In the genomic region with DNA sequence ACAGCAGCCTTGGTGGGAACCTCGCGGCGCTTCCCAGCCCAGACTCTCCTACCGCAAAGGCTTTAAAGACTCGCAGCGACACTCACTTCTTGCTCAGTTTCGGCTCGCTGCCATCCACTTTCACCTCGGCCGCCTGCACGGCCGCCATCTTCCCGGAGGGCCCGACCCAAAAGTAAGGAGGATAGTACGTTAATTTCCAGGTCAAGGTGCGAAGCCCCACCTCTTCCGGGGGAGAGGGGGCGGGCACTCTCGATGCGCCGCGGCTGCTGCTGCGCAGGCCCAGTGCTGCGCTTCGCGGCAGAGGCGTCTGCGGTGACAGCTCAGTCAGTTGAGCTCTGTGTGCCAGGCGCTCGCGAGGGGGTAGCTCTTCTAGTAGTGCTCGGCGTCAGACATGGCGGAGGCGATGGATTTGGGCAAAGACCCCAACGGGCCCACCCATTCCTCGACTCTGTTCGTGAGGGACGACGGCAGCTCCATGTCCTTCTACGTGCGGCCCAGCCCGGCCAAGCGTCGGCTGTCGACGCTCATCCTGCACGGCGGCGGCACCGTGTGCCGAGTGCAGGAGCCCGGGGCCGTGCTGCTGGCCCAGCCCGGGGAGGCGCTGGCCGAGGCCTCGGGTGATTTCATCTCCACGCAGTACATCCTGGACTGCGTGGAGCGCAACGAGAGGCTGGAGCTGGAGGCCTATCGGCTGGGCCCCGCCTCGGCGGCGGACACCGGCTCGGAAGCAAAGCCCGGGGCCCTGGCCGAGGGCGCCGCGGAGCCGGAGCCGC, we compare ENCODE assay signal across 8 cellular contexts.
DNase-seq lines count a peak whose midpoint lies in the region; ATAC-seq lines count a peak whose summit lies in the region.

KARS1 (minus strand) TSS at position 174 of the 773 bp plus-strand sequence; CDS start at position 148, 26 bp downstream.
A gene with protein sequence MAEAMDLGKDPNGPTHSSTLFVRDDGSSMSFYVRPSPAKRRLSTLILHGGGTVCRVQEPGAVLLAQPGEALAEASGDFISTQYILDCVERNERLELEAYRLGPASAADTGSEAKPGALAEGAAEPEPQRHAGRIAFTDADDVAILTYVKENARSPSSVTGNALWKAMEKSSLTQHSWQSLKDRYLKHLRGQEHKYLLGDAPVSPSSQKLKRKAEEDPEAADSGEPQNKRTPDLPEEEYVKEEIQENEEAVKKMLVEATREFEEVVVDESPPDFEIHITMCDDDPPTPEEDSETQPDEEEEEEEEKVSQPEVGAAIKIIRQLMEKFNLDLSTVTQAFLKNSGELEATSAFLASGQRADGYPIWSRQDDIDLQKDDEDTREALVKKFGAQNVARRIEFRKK (plus strand): TSS at position 282 of the 773 bp plus-strand sequence. CDS start 110 bp downstream, at position 392.

- ATAC-seq in GM19023 (IDR thresholded peaks at IDR 0.05; ENCODE audit: unreplicated experiment) (peak; percentile 88), HG03280 (IDR thresholded peaks at IDR 0.05; ENCODE audit: unreplicated experiment) (peak; percentile 84)
- peak; percentile 91 for ATAC-seq in activated CD4-positive, CD25-positive, alpha-beta regulatory T cell treated with anti-CD3 and anti-CD28 coated beads, Interleukin-2, amount 50 U/mL, for 24 hours

- DNase-seq in AG08396 (ENCODE audit: low spot score) (peak; percentile 96), NCI-H345 treated with DMSO at 0.1 percent for 48 hours (lab: John Stamatoyannopoulos, UW; ENCODE audit: unreplicated experiment) (peak; percentile 61), cerebellar cortex (ENCODE audit: low spot score) (peak; percentile 95), islet precursor cell (peak; percentile 97)
- peak; percentile 87 to 92 (median 92) for DNase-seq in stimulated activated CD4-positive, alpha-beta T cell treated with anti-CD3 and anti-CD28 coated beads, Interleukin-12 subunit alpha, Interleukin-12 subunit beta, amount 100 ng/mL, for 48 hours (ENCODE audit: low read depth in 2 of 3, low spot score in 1 of 3)

Comparison
In these comparisons a context has a peak if more than half of its experiments do, and no peak if none do; other contexts are left out.
1. Peak in every context shown above with its lines: DNase-seq and ATAC-seq.